Comparison of ENCODE assay signal across 14 cellular contexts in genomic region chr17:27340990-27341595, GRCh38. TPM values are rescaled to one million over a fixed set of nuclear protein-coding genes. Genes with fewer than 3 reads are reported as not detected.
A peak's percentile ranks its signal among the peaks of the same experiment; 100 is the strongest.
DNase-seq lines count a peak whose midpoint lies in the region; ATAC-seq and TF ChIP-seq lines count a peak whose summit lies in the region.
"Had no signal": no experiment of that assay in that cellular context is flagged by ENCODE, and none has a peak within 500 bp of the region (broad histone marks: within the 10 kb centered on the region; RNA-seq: fewer than 3 reads in every experiment).

No MANE protein-coding gene starts in this region.

- H3K9ac ChIP-seq in mammary epithelial cell (ENCODE audit: insufficient read depth, low read length) (no peak overlapping the region), neural progenitor cell (no peak overlapping the region), colonic mucosa (ENCODE audit: low read depth in 2 of 2, low read length in 2 of 2) (no peak overlapping the region)

- peaks cover 31% of the 10 kb centered on the region for H3F3A ChIP-seq in neural progenitor cell (ENCODE audit: low read depth)

- H3K4me3 Mint-ChIP-seq in neural progenitor cell: no peak overlapping the region

- H4K20me1 ChIP-seq in mammary epithelial cell (ENCODE audit: insufficient read depth, low read length) (no peaks in the 10 kb centered on the region), neural progenitor cell (ENCODE audit: low read depth) (no peaks in the 10 kb centered on the region)

- dilution Hi-C loops in mammary epithelial cell (cut with HindIII; ENCODE audit: low sequenced_read_pairs): loop anchor here (10.0 kb wide), 1 partner anchor 104 kb away; no protein-coding TSS in a partner anchor

- H3K4me3 ChIP-seq in mammary epithelial cell (replicated peaks in 1 of 3; ENCODE audit: insufficient read depth in 1 of 3, low read depth in 2 of 3, low read length in 3 of 3) (no peak overlapping the region), neural progenitor cell (no peak overlapping the region), colonic mucosa (no peak overlapping the region)
- H3K4me3 ChIP-seq: upper lobe of right lung had no signal

- DNase-seq in DMS53 treated with DMSO at 0.1 percent for 48 hours (lab: John Stamatoyannopoulos, UW; ENCODE audit: unreplicated experiment) (peak; percentile 33), NCI-H1694 (lab: John Stamatoyannopoulos, UW) (peak; percentile 20), mammary epithelial cell (no peak), neural progenitor cell (ENCODE audit: low spot score) (no peak), colonic mucosa (no peak)
- DNase-seq: activated gamma-delta T cell treated with Interleukin-2 at 50 U/mL for 16 hours; kidney glomerular epithelial cell; NCI-H1436 treated with DMSO at 0.1 percent for 48 hours; stimulated activated CD4-positive, alpha-beta T cell treated with anti-CD3 and anti-CD28 coated beads, Interleukin-2, amount 100 ng/mL, for 48 hours; upper lobe of right lung had no signal

- no peaks in the 10 kb centered on the region for H3K27me3 ChIP-seq in mammary epithelial cell (ENCODE audit: insufficient read depth, low read length)
- no peaks in the 10 kb centered on the region for H3K27me3 ChIP-seq in neural progenitor cell
- no peaks in the 10 kb centered on the region for H3K27me3 ChIP-seq in colonic mucosa
- H3K27me3 ChIP-seq: upper lobe of right lung had no signal

- H2AFZ ChIP-seq in mammary epithelial cell (ENCODE audit: low read depth, low read length): peak overlapping the region; percentile 19
- no peak overlapping the region for H2AFZ ChIP-seq in neural progenitor cell (replicated peaks)

- 57% methylated on average over 7 of the region's 7 CpGs for WGBS in mammary epithelial cell (ENCODE audit: low coverage, missing lambda C conversion rate)

- H3K4me2 ChIP-seq in mammary epithelial cell (ENCODE audit: insufficient read depth, low read depth, low read length) (no peak overlapping the region), neural progenitor cell (no peak overlapping the region)

- H3K27ac ChIP-seq in mammary epithelial cell (ENCODE audit: insufficient read depth, low read depth, low read length) (no peak overlapping the region), neural progenitor cell (no peak overlapping the region), colonic mucosa (no peak overlapping the region)
- H3K27ac ChIP-seq: C4-2B, upper lobe of right lung had no signal

- no peaks in the 10 kb centered on the region for H3K79me2 ChIP-seq in mammary epithelial cell (ENCODE audit: insufficient read depth, low read length)
- no peaks in the 10 kb centered on the region for H3K79me2 ChIP-seq in neural progenitor cell (ENCODE audit: low read depth)

- H3K4me1 Mint-ChIP-seq in neural progenitor cell: peaks cover 28% of the 10 kb centered on the region

- H3K27ac Mint-ChIP-seq in neural progenitor cell: peak overlapping the region; percentile 79

- CTCF ChIA-PET in mammary epithelial cell (lab: Charles Lee; ENCODE audit: low non-redundant PET): no interaction called here

- H3K9me3 Mint-ChIP-seq in neural progenitor cell: no peaks in the 10 kb centered on the region

- H3K36me3 ChIP-seq in mammary epithelial cell (ENCODE audit: insufficient read depth, low read length) (no peaks in the 10 kb centered on the region), neural progenitor cell (no peaks in the 10 kb centered on the region), colonic mucosa (no peaks in the 10 kb centered on the region)
- H3K36me3 ChIP-seq: upper lobe of right lung had no signal

- TF ChIP-seq CTCF in mammary epithelial cell (conservative IDR thresholded peaks at IDR 0.05 in 1 of 2, IDR thresholded peaks at IDR 0.05 in 1 of 2; ENCODE audit: extremely low read depth in 1 of 2, insufficient read depth in 1 of 2, low read depth in 1 of 2, low read length in 2 of 2): no peak
- no peak for TF ChIP-seq CTCF in neural progenitor cell (IDR thresholded peaks at IDR 0.05)
- TF ChIP-seq CTCF in colonic mucosa (IDR thresholded peaks at IDR 0.05): no peak

- peaks cover 1% of the 10 kb centered on the region for H3K36me3 Mint-ChIP-seq in neural progenitor cell

- intact Hi-C loops in mammary epithelial cell (cut with micrococcal nuclease): no loop called here
- intact Hi-C loops in colonic mucosa (cut with DNase I): no loop called here

- H3K9me3 ChIP-seq in mammary epithelial cell (replicated peaks; ENCODE audit: insufficient read depth, low read length): no peaks in the 10 kb centered on the region
- H3K9me3 ChIP-seq in neural progenitor cell (ENCODE audit: low read depth): no peaks in the 10 kb centered on the region
- H3K9me3 ChIP-seq in colonic mucosa: no peaks in the 10 kb centered on the region
- H3K9me3 ChIP-seq: upper lobe of right lung had no signal

- H3K4me1 ChIP-seq in mammary epithelial cell (ENCODE audit: insufficient read depth, low read length) (peaks cover 21% of the 10 kb centered on the region), neural progenitor cell (peaks cover 27% of the 10 kb centered on the region), colonic mucosa (no peaks in the 10 kb centered on the region)

- ATAC-seq in GM21576 (IDR thresholded peaks at IDR 0.05; ENCODE audit: unreplicated experiment) (no peak), GM21786 (IDR thresholded peaks at IDR 0.05; ENCODE audit: unreplicated experiment) (no peak)
- ATAC-seq: SK-N-SH treated with all-trans-retinoic acid at 6 μM for 48 hours, upper lobe of right lung had no signal

- in situ Hi-C loops in mammary epithelial cell (cut with MboI; ENCODE audit: low sequenced_read_pairs in 2 of 2): no loop called here

- H3K27me3 Mint-ChIP-seq in neural progenitor cell (ENCODE audit: insufficient read depth, low read depth): peaks cover 8% of the 10 kb centered on the region

- BruUV-seq in mammary epithelial cell (replicated peaks; lab: Mats Ljungman, UMichigan): no TSS peak

RNA-seq across cellular contexts. Expression of gene WSB1, which starts 47.2 kb away (rescaled TPM):
- total RNA-seq in mammary epithelial cell (100 to 1,000 TPM in 1 of 2 donors, 10 to 100 TPM in 1; 93.0 to 119 TPM), neural progenitor cell (ENCODE audit: low replicate concordance) (396 and 521 TPM in 2 replicates), colonic mucosa (100 to 1,000 TPM in 1 of 2 donors, 10 to 100 TPM in 1; 94.2 to 150 TPM)
- polyA plus RNA-seq in mammary epithelial cell: 58.2 TPM
- polyA minus RNA-seq in mammary epithelial cell: 35.8 TPM

Comparison
In these comparisons a context has a peak if more than half of its experiments do, and no peak if none do; other contexts are left out.
1. DNase-seq: peak in DMS53 treated with DMSO at 0.1 percent for 48 hours (single experiment) and NCI-H1694 (single experiment); none in mammary epithelial cell (single experiment), neural progenitor cell (single experiment) and colonic mucosa (single experiment).